24 cellular contexts compared by ENCODE assay signal in the genomic region with DNA sequence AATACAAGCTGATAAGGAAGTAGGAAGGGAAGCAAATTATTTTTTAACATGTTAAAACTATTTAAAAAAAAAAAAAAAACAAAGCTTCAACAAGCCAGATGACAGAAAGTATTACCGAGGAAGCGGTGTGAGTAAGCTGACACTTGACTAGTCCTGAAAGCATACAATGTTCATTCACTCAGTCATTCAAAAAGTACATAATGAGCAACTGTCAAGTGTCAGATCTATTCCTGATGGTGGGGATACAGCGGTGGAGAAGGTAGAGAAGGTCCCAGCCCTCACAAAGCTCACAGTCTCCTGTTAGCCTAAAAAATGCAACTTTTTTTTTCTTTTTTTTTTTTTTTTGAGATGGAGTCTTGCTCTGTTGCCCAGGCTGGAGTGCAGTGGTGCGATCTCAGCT.
"Had no signal": no experiment of that assay in that cellular context is flagged by ENCODE, and none has a peak within 500 bp of the region (broad histone marks: within the 10 kb centered on the region; RNA-seq: fewer than 3 reads in every experiment).

No MANE protein-coding gene starts in this region.

- DNase-seq: IMR-90, Karpas-422, KG1, MG63, NCI-H1092, NCI-H1105 treated with DMSO at 0.1 percent for 48 hours, NCI-H1417 treated with DMSO at 0.1 percent for 48 hours, NCI-H146, NCI-H1694 treated with DMSO at 0.1 percent for 48 hours, NCI-H1930, NCI-H2081, NCI-H345, NCI-H446 treated with DMSO at 0.1 percent for 48 hours, NCI-H524 treated with DMSO at 0.1 percent for 48 hours, NCI-H69, NCI-H774, PC-3, SHP77 treated with DMSO at 0.1 percent for 48 hours, SJCRH30, T-helper 2 cell had no signal

- H3K4me3 ChIP-seq: MG63, SJCRH30, SK-N-MC had no signal

- ATAC-seq: HepG2, Panc1, PC-3, Right ventricle myocardium inferior had no signal
